In genomic region chr11:14891143-14892035, GRCh38 we compare ENCODE assay signal across 8 cellular contexts. TPM values are rescaled to one million over a fixed set of nuclear protein-coding genes. Genes with fewer than 3 reads are reported as not detected.
DNase-seq lines count a peak whose midpoint lies in the region; ATAC-seq and TF ChIP-seq lines count a peak whose summit lies in the region.

No MANE protein-coding gene starts in this region.

- whole genome bisulfite sequencing in lower leg skin, 2 donors, result 0 to 1% methylated on average over 44 to 52 of the region's 67 CpGs

- peak overlapping the region; percentile 74 for H3K4me3 ChIP-seq in lower leg skin (ENCODE audit: low read depth, poor library complexity, severe bottlenecking)

- DNase-seq in NCI-H69 (lab: John Stamatoyannopoulos, UW), result peak; percentile 78
- peak; percentile 81 to 85 for DNase-seq in activated CD4-positive, alpha-beta T cell treated with anti-CD3 and anti-CD28 coated beads, Interleukin-2, amount 50 U/mL, for 4 hours
- DNase-seq in dermis blood vessel endothelial cell, result peak; percentile 95
- DNase-seq in lower leg skin (ENCODE audit: low spot score in 2 of 2), result peak; percentile 81 to 97
- DNase-seq in stimulated activated CD4-positive, alpha-beta T cell treated with anti-CD3 and anti-CD28 coated beads, Interleukin-4, amount 100 ng/mL, for 24 hours, result peak; percentile 87

- TF ChIP-seq CTCF in C4-2B (conservative IDR thresholded peaks at IDR 0.05) (no peak), lower leg skin (IDR thresholded peaks at IDR 0.05) (no peak)

- ATAC-seq in GM19328 (IDR thresholded peaks at IDR 0.05; ENCODE audit: unreplicated experiment) (peak; percentile 43), HG03469 (IDR thresholded peaks at IDR 0.05; ENCODE audit: unreplicated experiment) (peak; percentile 30)

- H3K27ac ChIP-seq in C4-2B, result peak overlapping the region; percentile 77

- TF ChIP-seq POLR2A in lower leg skin (IDR thresholded peaks at IDR 0.05), result no peak

- intact Hi-C loops in lower leg skin (cut with DNase I; ENCODE audit: low total_unique reads), result no loop called here

RNA-seq across cellular contexts. Expression of gene CYP2R1, which starts 0.6 kb away (rescaled TPM):
- total RNA-seq in dermis blood vessel endothelial cell (8.7 TPM in 2 replicates), lower leg skin (10 to 100 TPM; 19.4 to 27.9 (median 26.1) TPM)

Comparison
In these comparisons a context has a peak if more than half of its experiments do, and no peak if none do; other contexts are left out.
1. Peak in every context shown above with its lines: DNase-seq, ATAC-seq, H3K4me3 ChIP-seq and H3K27ac ChIP-seq.